In the genomic region with DNA sequence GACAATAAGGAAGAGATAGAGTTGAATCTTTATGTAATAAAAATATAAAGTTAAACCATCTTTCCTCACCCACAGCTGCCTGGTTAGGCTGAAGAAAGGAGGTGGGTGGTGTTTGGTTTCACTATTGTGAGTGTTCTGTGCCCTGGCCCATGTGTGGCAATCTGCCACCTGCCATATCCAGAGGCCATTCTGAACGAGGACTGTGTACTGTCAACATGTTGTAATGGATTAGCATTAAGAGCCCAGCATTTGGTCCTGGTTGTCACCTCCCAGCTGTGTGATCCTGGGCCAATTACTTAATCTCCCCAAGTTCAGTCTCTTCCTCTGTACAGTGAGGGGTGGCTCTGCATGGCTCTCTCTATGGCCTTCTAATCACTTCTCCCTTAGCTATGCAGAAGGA, we compare ENCODE assay signal across 15 cellular contexts.
DNase-seq lines count a peak whose midpoint lies in the region; ATAC-seq, FAIRE-seq and TF ChIP-seq lines count a peak whose summit lies in the region.
"Had no signal": no experiment of that assay in that cellular context is flagged by ENCODE, and none has a peak within 500 bp of the region (broad histone marks: within the 10 kb centered on the region; RNA-seq: fewer than 3 reads in every experiment).

No MANE protein-coding gene starts in this region.

- H4K20me1 ChIP-seq in SK-N-SH (ENCODE audit: insufficient read depth): no peaks in the 10 kb centered on the region

- TF ChIP-seq RAD21 in SK-N-SH (IDR thresholded peaks at IDR 0.05; ENCODE audit: low read length): no peak

- H3K4me1 Mint-ChIP-seq in osteocyte (ENCODE audit: unreplicated experiment) (peaks cover 32% of the 10 kb centered on the region), T-cell (no peaks in the 10 kb centered on the region)

- H3K79me2 ChIP-seq in SK-N-SH (ENCODE audit: insufficient read depth): no peaks in the 10 kb centered on the region

- 0% methylated on average over 1 of the region's 1 CpG for WGBS in SK-N-SH (ENCODE audit: low lambda C conversion rate)

- H3K4me3 Mint-ChIP-seq in osteocyte (ENCODE audit: unreplicated experiment): no peak overlapping the region
- no peak overlapping the region for H3K4me3 Mint-ChIP-seq in T-cell
- H3K4me3 Mint-ChIP-seq: memory B cell had no signal

- H3K27me3 Mint-ChIP-seq in osteocyte (ENCODE audit: unreplicated experiment): no peaks in the 10 kb centered on the region
- H3K27me3 Mint-ChIP-seq in T-cell: peaks cover 7 to 22% of the 10 kb centered on the region in 2 donors
- H3K27me3 Mint-ChIP-seq: memory B cell had no signal

- H3K27ac ChIP-seq in SK-N-SH (ENCODE audit: low read depth in 2 of 2, low read length in 1 of 2): peak overlapping the region in 1 of 2 experiments; percentile 85; a peak in 2 of 4 replicates
- H3K27ac ChIP-seq: colonic mucosa had no signal

- no peaks in the 10 kb centered on the region for H3K27me3 ChIP-seq in SK-N-SH (ENCODE audit: insufficient read depth)
- H3K27me3 ChIP-seq: colonic mucosa, esophagus muscularis mucosa, MG63 had no signal

- no peak overlapping the region for H3K27ac Mint-ChIP-seq in osteocyte (ENCODE audit: unreplicated experiment)
- no peak overlapping the region for H3K27ac Mint-ChIP-seq in T-cell
- H3K27ac Mint-ChIP-seq: memory B cell had no signal

- POLR2A ChIA-PET in SK-N-SH (lab: Yijun Ruan, JAX) (interaction anchor here (1.0 kb wide), 1 partner anchor 157 kb away, joined by 3 read pairs; the partner anchor contains the start of gene ZNF532), T-cell (lab: Charles Lee) (interaction anchor here in 1 of 2 donors (0.5 kb wide), 1 partner anchor 220 kb away, joined by 4 read pairs; no protein-coding TSS in a partner anchor)

- H3K9me3 Mint-ChIP-seq in osteocyte (ENCODE audit: unreplicated experiment) (peaks cover 17% of the 10 kb centered on the region), T-cell (peaks cover 8 to 16% (median 12%) of the 10 kb centered on the region in 3 donors)

- TF ChIP-seq CTCF in D721Med (IDR thresholded peaks at IDR 0.05; ENCODE audit: insufficient read depth, missing control alignments) (no peak), SK-N-SH (IDR thresholded peaks at IDR 0.05) (no peak), osteocyte (IDR thresholded peaks at IDR 0.05) (no peak)

- no peaks in the 10 kb centered on the region for H3K9me2 ChIP-seq in SK-N-SH

- no peak for DNase-seq in D721Med (ENCODE audit: insufficient read length, low spot score)
- DNase-seq in NCI-H2029 treated with DMSO at 0.1 percent for 48 hours (lab: John Stamatoyannopoulos, UW): peak; percentile 31
- peak; percentile 38 for DNase-seq in SK-N-SH
- peak; percentile 51 for DNase-seq in osteocyte (ENCODE audit: extremely low spot score, unreplicated experiment)
- no peak for DNase-seq in putamen (ENCODE audit: low spot score)
- DNase-seq in T-cell: no peak
- DNase-seq: activated CD4-positive, CD25-positive, alpha-beta regulatory T cell; activated CD8-positive, alpha-beta memory T cell treated with anti-CD3 and anti-CD28 coated beads, Interleukin-2, amount 50 U/mL, for 4 hours; colonic mucosa; DMS79 treated with DMSO at 0.1 percent for 48 hours; MG63 had no signal

- peaks cover 4% of the 10 kb centered on the region for H3F3A ChIP-seq in SK-N-SH (replicated peaks; ENCODE audit: insufficient read depth)

- peaks cover 2% of the 10 kb centered on the region for H3K36me3 Mint-ChIP-seq in osteocyte (ENCODE audit: unreplicated experiment)
- H3K36me3 Mint-ChIP-seq in T-cell: no peaks in the 10 kb centered on the region

- no peaks in the 10 kb centered on the region for H3K9me3 ChIP-seq in SK-N-SH
- H3K9me3 ChIP-seq: colonic mucosa, MG63 had no signal

- no peak overlapping the region for H3K4me3 ChIP-seq in SK-N-SH (ENCODE audit: low read depth in 2 of 2, low read length in 1 of 2)
- H3K4me3 ChIP-seq: colonic mucosa, esophagus muscularis mucosa, MG63 had no signal

- CTCF ChIA-PET in SK-N-SH (lab: Yijun Ruan, JAX) (interaction anchor here (0.9 to 1.2 kb wide), 4 partner anchors 9 to 257 kb away, joined by 4 to 5 read pairs (median 4); no protein-coding TSS in a partner anchor), T-cell (lab: Charles Lee) (no interaction called here)

- no peak for ATAC-seq in T-cell (replicated peaks in 1 of 4)
- no peak for ATAC-seq in GM18861 (IDR thresholded peaks at IDR 0.05; ENCODE audit: unreplicated experiment)
- ATAC-seq in GM19463 (IDR thresholded peaks at IDR 0.05; ENCODE audit: unreplicated experiment): no peak

- H2AFZ ChIP-seq in SK-N-SH (ENCODE audit: low read depth): peak overlapping the region; percentile 78; the same call in 1 of the 2 replicates

- H3K4me2 ChIP-seq in SK-N-SH: no peak overlapping the region

- H3K36me3 ChIP-seq in SK-N-SH (replicated peaks in 1 of 2; ENCODE audit: control insufficient read depth in 1 of 2, insufficient read depth in 2 of 2, low read length in 1 of 2): no peaks in the 10 kb centered on the region
- H3K36me3 ChIP-seq: colonic mucosa, esophagus muscularis mucosa, MG63 had no signal

- H3K9ac ChIP-seq in SK-N-SH: no peak overlapping the region

- peaks cover 8 to 23% of the 10 kb centered on the region in 2 experiments for H3K4me1 ChIP-seq in SK-N-SH (ENCODE audit: control insufficient read depth in 1 of 2, insufficient read depth in 2 of 2, low read depth in 1 of 2, low read length in 1 of 2)
- H3K4me1 ChIP-seq: colonic mucosa, esophagus muscularis mucosa had no signal

- FAIRE-seq in D721Med (lab: Jason Lieb, UNC): peak; percentile 100

- peak in 1 of 2 experiments; percentile 93; a peak in 2 of 4 replicates for TF ChIP-seq EP300 in SK-N-SH (IDR thresholded peaks at IDR 0.05; ENCODE audit: borderline replicate concordance in 1 of 2, low read depth in 1 of 2, low read length in 1 of 2)

TF ChIP-seq in SK-N-SH, 30 proteins besides CTCF, POLR2A, EP300 and RAD21:
- no peak for TF ChIP-seq TEAD4 (IDR thresholded peaks at IDR 0.05; ENCODE audit: borderline replicate concordance, insufficient read depth)
- peak; percentile 60 for TF ChIP-seq FOXJ3 (CRISPR knock-in tag; IDR thresholded peaks at IDR 0.05)
- TF ChIP-seq RCOR1 (IDR thresholded peaks at IDR 0.05; ENCODE audit: low read length): peak; percentile 87
- TF ChIP-seq JUND (IDR thresholded peaks at IDR 0.05): no peak
- 0 out of 2 replicates have a peak, but pooled peaks have one; percentile 33 for TF ChIP-seq GATA2 (CRISPR knock-in tag; IDR thresholded peaks at IDR 0.05)
- peak; percentile 63 for TF ChIP-seq CHD2 (IDR thresholded peaks at IDR 0.05; ENCODE audit: low read length, partially characterized antibody)
- TF ChIP-seq MXI1 (IDR thresholded peaks at IDR 0.05; ENCODE audit: low read depth, low read length): peak; percentile 31; the same call in 1 of the 2 replicates
- TF ChIP-seq POLR2AphosphoS5 (IDR thresholded peaks at IDR 0.05; ENCODE audit: low read depth, low read length): no peak
- TF ChIP-seq USF2 (IDR thresholded peaks at IDR 0.05; ENCODE audit: borderline replicate concordance, low read depth, low read length): no peak
- TF ChIP-seq RFX5 (IDR thresholded peaks at IDR 0.05; ENCODE audit: low read length): no peak

Comparison
In these comparisons a context has a peak if more than half of its experiments do, and no peak if none do; other contexts are left out.
1. DNase-seq: peak in NCI-H2029 treated with DMSO at 0.1 percent for 48 hours (single experiment), SK-N-SH (single experiment) and osteocyte (single experiment); none in D721Med (single experiment), putamen (single experiment) and T-cell (0 of 34).